Comparison of ENCODE assay signal across 30 cellular contexts in the genomic region with DNA sequence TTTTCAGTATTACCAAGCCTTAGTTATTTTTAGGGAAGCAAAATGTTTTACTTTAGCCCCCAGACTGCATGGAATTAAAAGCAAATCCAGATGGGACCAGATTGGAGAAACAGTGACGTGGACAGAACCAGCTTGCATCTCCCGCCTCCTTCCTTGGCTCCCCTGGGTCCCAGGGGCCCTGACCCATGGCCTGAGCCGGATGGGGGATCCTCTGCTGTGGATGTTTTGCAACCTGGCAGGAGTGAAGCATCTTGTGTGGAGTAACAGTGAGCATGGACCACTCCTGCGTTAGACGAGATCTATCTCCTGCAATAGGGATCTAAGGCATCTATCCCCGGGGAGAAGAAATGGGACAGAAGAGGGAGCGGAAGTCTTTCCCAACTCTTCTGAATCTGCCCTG.
"Had no signal": no experiment of that assay in that cellular context is flagged by ENCODE, and none has a peak within 500 bp of the region (broad histone marks: within the 10 kb centered on the region; RNA-seq: fewer than 3 reads in every experiment).

No MANE protein-coding gene starts in this region.

- H3K27ac Mint-ChIP-seq: dendritic cell treated with granulocyte-macrophage colony-stimulating factor and Interleukin-4, amounts not matched to agents 40 ng/mL and 50 ng/mL, for 4 days; immature natural killer cell; mesothelial cell of epicardium; naive B cell; natural killer cell treated with Interleukin-12 subunit alpha and Interleukin-12 subunit beta and Interleukin-15 and Interleukin-18, amount 100 ng/mL, for 72 hours; stimulated activated memory B cell treated with anti-CD40 and anti-IgM and Interleukin-4, amounts not matched to agents 10 μg/mL and 1 μg/mL and 100 μg/mL, for 72 hours had no signal

- H3K4me3 Mint-ChIP-seq: dendritic cell treated with granulocyte-macrophage colony-stimulating factor and Interleukin-4, amounts not matched to agents 40 ng/mL and 50 ng/mL, for 4 days; immature natural killer cell; mesothelial cell of epicardium; natural killer cell treated with Interleukin-12 subunit alpha and Interleukin-12 subunit beta and Interleukin-15 and Interleukin-18, amount 100 ng/mL, for 72 hours; neural crest cell; stimulated activated memory B cell treated with anti-CD40 and anti-IgM and Interleukin-4, amounts not matched to agents 10 μg/mL and 1 μg/mL and 100 μg/mL, for 72 hours had no signal

- H3K27me3 ChIP-seq: esophagus muscularis mucosa, neutrophil, pancreas, right atrium auricular region, testis, upper lobe of right lung, uterus had no signal

- H3K4me1 ChIP-seq: pancreas, prostate gland, right atrium auricular region, sigmoid colon, spleen, testis, tibial artery, upper lobe of right lung, uterus had no signal

- H3K4me1 Mint-ChIP-seq: immature natural killer cell; mesothelial cell of epicardium; naive B cell; neural crest cell; stimulated activated memory B cell treated with anti-CD40 and anti-IgM and Interleukin-4, amounts not matched to agents 10 μg/mL and 1 μg/mL and 100 μg/mL, for 72 hours had no signal

- DNase-seq: cerebellar nuclear complex; effector memory CD4-positive, alpha-beta T cell; foreskin melanocyte; hypothalamus; immature natural killer cell; mesenchymal stem cell; naive B cell; spleen; stimulated activated CD4-positive, alpha-beta T cell treated with anti-CD3 and anti-CD28 coated beads, Interleukin-4, amount 100 ng/mL, for 4 hours; stimulated activated naive CD8-positive, alpha-beta T cell treated with anti-CD3 and anti-CD28 coated beads, Interleukin-15, Interleukin-2, amounts not matched to agents 100 U/mL and 50 U/mL, for 24 hours; substantia nigra; testis; upper lobe of right lung; uterus had no signal

- H3K9me3 ChIP-seq: esophagus muscularis mucosa, mucosa of descending colon, neutrophil, pancreas, prostate gland, right atrium auricular region, sigmoid colon, spleen, testis, tibial artery, upper lobe of right lung, uterus had no signal

- H3K27me3 Mint-ChIP-seq: dendritic cell treated with granulocyte-macrophage colony-stimulating factor and Interleukin-4, amounts not matched to agents 40 ng/mL and 50 ng/mL, for 4 days; naive B cell; natural killer cell treated with Interleukin-12 subunit alpha and Interleukin-12 subunit beta and Interleukin-15 and Interleukin-18, amount 100 ng/mL, for 72 hours; stimulated activated memory B cell treated with anti-CD40 and anti-IgM and Interleukin-4, amounts not matched to agents 10 μg/mL and 1 μg/mL and 100 μg/mL, for 72 hours had no signal

- H3K36me3 Mint-ChIP-seq: immature natural killer cell; mesothelial cell of epicardium; naive B cell; natural killer cell treated with Interleukin-12 subunit alpha and Interleukin-12 subunit beta and Interleukin-15 and Interleukin-18, amount 100 ng/mL, for 72 hours; stimulated activated memory B cell treated with anti-CD40 and anti-IgM and Interleukin-4, amounts not matched to agents 10 μg/mL and 1 μg/mL and 100 μg/mL, for 72 hours had no signal

- ATAC-seq: mucosa of descending colon; natural killer cell treated with Interleukin-12 subunit alpha and Interleukin-12 subunit beta and Interleukin-15 and Interleukin-18, amount 100 ng/mL, for 72 hours; stimulated activated memory B cell treated with anti-CD40 and anti-IgM and Interleukin-4, amounts not matched to agents 10 μg/mL and 1 μg/mL and 100 μg/mL, for 72 hours; stimulated activated naive CD8-positive, alpha-beta T cell treated with anti-CD3 and anti-CD28 coated beads, Interleukin-15, Interleukin-2, amounts not matched to agents 100 U/mL and 50 U/mL, for 24 hours; upper lobe of right lung had no signal

- H3K36me3 ChIP-seq: esophagus muscularis mucosa, neutrophil, pancreas, prostate gland, right atrium auricular region, sigmoid colon, spleen, tibial artery, upper lobe of right lung, uterus had no signal

- H3K27ac ChIP-seq: esophagus muscularis mucosa, neutrophil, pancreas, prostate gland, right atrium auricular region, sigmoid colon, spleen, testis, tibial artery, upper lobe of right lung, uterus had no signal

- H3K4me3 ChIP-seq: esophagus muscularis mucosa, mucosa of descending colon, pancreas, prostate gland, right atrium auricular region, sigmoid colon, spleen, testis, tibial artery, upper lobe of right lung, uterus had no signal

- FAIRE-seq: colon, endothelial cell of umbilical vein, keratinocyte, pancreas had no signal
